ENCODE assay signal across 7 cellular contexts in the genomic region with DNA sequence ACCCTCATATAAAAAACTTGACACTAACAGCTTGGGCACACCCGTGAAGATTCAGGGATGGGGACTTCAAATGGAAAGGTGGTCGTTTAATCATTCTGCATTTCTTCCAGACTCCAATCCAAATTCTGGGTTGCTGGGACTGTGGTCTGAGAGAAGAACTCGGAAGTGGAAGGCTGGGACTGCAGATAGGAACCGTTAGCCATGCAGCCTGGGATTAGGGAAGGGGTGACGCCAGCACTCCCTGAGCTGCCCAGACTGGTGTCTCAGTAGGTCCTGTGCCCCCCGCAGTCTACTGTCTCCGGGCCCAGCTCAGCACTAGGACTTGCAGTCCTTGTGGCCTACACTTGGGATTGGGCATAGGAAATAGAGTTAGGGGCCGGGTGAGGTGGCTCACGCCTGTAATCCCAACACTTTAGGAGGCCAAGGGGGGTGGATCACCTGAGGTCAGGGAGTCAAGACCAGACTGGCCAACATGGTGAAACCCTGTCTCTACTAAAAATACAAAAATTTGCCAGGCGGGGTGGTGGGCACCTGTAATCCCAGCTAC. TPM values are rescaled to one million over a fixed set of nuclear protein-coding genes. Genes with fewer than 3 reads are reported as not detected.
A peak's percentile ranks its signal among the peaks of the same experiment; 100 is the strongest.
DNase-seq lines count a peak whose midpoint lies in the region; ATAC-seq and TF ChIP-seq lines count a peak whose summit lies in the region.

No MANE protein-coding gene starts in this region.

- peaks cover 13% of the 10 kb centered on the region for H3K36me3 ChIP-seq in iPS-15b (ENCODE audit: control insufficient read depth, insufficient read depth, low read length)

- DNase-seq in HFFc6: no peak
- no peak for DNase-seq in NCI-H748 treated with DMSO at 0.1 percent for 48 hours (lab: John Stamatoyannopoulos, UW)
- no peak for DNase-seq in NCI-H524 (lab: John Stamatoyannopoulos, UW)

- H3K27me3 Mint-ChIP-seq in HFFc6 (ENCODE audit: insufficient read depth): no peaks in the 10 kb centered on the region; the same call in none of the 2 replicates
- no peaks in the 10 kb centered on the region for H3K27me3 Mint-ChIP-seq in activated T-helper 17 cell treated with anti-CD3 and anti-CD28 coated beads, Interleukin-2, amount 50 U/mL, for 72 hours
- no peaks in the 10 kb centered on the region for H3K27me3 Mint-ChIP-seq in stimulated activated naive CD8-positive, alpha-beta T cell treated with anti-CD3 and anti-CD28 coated beads, Interleukin-15, Interleukin-2, amounts not matched to agents 100 ng/mL and 50 ng/mL, for 24 hours

- H3K27ac Mint-ChIP-seq in HFFc6: peak overlapping the region; percentile 92
- H3K27ac Mint-ChIP-seq in activated T-helper 17 cell treated with anti-CD3 and anti-CD28 coated beads, Interleukin-2, amount 50 U/mL, for 72 hours: peak overlapping the region; percentile 94
- H3K27ac Mint-ChIP-seq in stimulated activated naive CD8-positive, alpha-beta T cell treated with anti-CD3 and anti-CD28 coated beads, Interleukin-15, Interleukin-2, amounts not matched to agents 100 ng/mL and 50 ng/mL, for 24 hours: peak overlapping the region; percentile 80

- H3K36me3 Mint-ChIP-seq in HFFc6 (ENCODE audit: low read depth): peaks cover 41% of the 10 kb centered on the region
- H3K36me3 Mint-ChIP-seq in activated T-helper 17 cell treated with anti-CD3 and anti-CD28 coated beads, Interleukin-2, amount 50 U/mL, for 72 hours (ENCODE audit: low read depth): peaks cover 74% of the 10 kb centered on the region
- peaks cover 59% of the 10 kb centered on the region for H3K36me3 Mint-ChIP-seq in stimulated activated naive CD8-positive, alpha-beta T cell treated with anti-CD3 and anti-CD28 coated beads, Interleukin-15, Interleukin-2, amounts not matched to agents 100 ng/mL and 50 ng/mL, for 24 hours (ENCODE audit: low read depth)

- peak overlapping the region; percentile 98 for H3K4me3 ChIP-seq in iPS-15b (ENCODE audit: low read depth, low read length)

- H3K27me3 ChIP-seq in iPS-15b (ENCODE audit: control insufficient read depth, insufficient read depth, low read length): no peaks in the 10 kb centered on the region

- H3K9me3 Mint-ChIP-seq in HFFc6: no peaks in the 10 kb centered on the region
- no peaks in the 10 kb centered on the region for H3K9me3 Mint-ChIP-seq in activated T-helper 17 cell treated with anti-CD3 and anti-CD28 coated beads, Interleukin-2, amount 50 U/mL, for 72 hours
- H3K9me3 Mint-ChIP-seq in stimulated activated naive CD8-positive, alpha-beta T cell treated with anti-CD3 and anti-CD28 coated beads, Interleukin-15, Interleukin-2, amounts not matched to agents 100 ng/mL and 50 ng/mL, for 24 hours: no peaks in the 10 kb centered on the region

- H3K9ac ChIP-seq in iPS-15b (ENCODE audit: low read depth, low read length): no peak overlapping the region

- TF ChIP-seq CTCF in HFFc6 (IDR thresholded peaks at IDR 0.05): no peak

- H3K4me1 ChIP-seq in iPS-15b (ENCODE audit: control insufficient read depth, insufficient read depth, low read length): peaks cover 19% of the 10 kb centered on the region

- ATAC-seq in activated T-helper 17 cell treated with anti-CD3 and anti-CD28 coated beads, Interleukin-2, amount 50 U/mL, for 72 hours (replicated peaks): no peak
- ATAC-seq in activated CD4-positive, CD25-positive, alpha-beta regulatory T cell treated with anti-CD3 and anti-CD28 coated beads, Interleukin-2, amount 50 U/mL, for 24 hours: no peak

- H3K4me3 Mint-ChIP-seq in HFFc6: peak overlapping the region; percentile 98
- H3K4me3 Mint-ChIP-seq in activated T-helper 17 cell treated with anti-CD3 and anti-CD28 coated beads, Interleukin-2, amount 50 U/mL, for 72 hours: peak overlapping the region; percentile 98
- H3K4me3 Mint-ChIP-seq in stimulated activated naive CD8-positive, alpha-beta T cell treated with anti-CD3 and anti-CD28 coated beads, Interleukin-15, Interleukin-2, amounts not matched to agents 100 ng/mL and 50 ng/mL, for 24 hours: peak overlapping the region; percentile 100

- peaks cover 68% of the 10 kb centered on the region for H3K4me1 Mint-ChIP-seq in HFFc6 (ENCODE audit: low read depth)
- peaks cover 40% of the 10 kb centered on the region for H3K4me1 Mint-ChIP-seq in activated T-helper 17 cell treated with anti-CD3 and anti-CD28 coated beads, Interleukin-2, amount 50 U/mL, for 72 hours
- peaks cover 72% of the 10 kb centered on the region for H3K4me1 Mint-ChIP-seq in stimulated activated naive CD8-positive, alpha-beta T cell treated with anti-CD3 and anti-CD28 coated beads, Interleukin-15, Interleukin-2, amounts not matched to agents 100 ng/mL and 50 ng/mL, for 24 hours (ENCODE audit: low read depth)

- H3K9me3 ChIP-seq in iPS-15b (ENCODE audit: control insufficient read depth, insufficient read depth, low read length): no peaks in the 10 kb centered on the region

RNA-seq across cellular contexts. Expression of a gene that starts 0.5 kb away (rescaled TPM):
- total RNA-seq in HFFc6 (2021; fragmentation: NEBNext Ultra II Directional; extraction: Animal tissue kit (Norgen Biotek cat#: 25700)): 100 to 1,000 TPM; 638 to 833 (median 745) TPM
- total RNA-seq in activated T-helper 17 cell treated with anti-CD3 and anti-CD28 coated beads, Interleukin-2, amount 50 U/mL, for 72 hours: 100 to 1,000 TPM; 406 to 482 TPM

RNA-seq across cellular contexts. Expression of a gene that starts 3.0 kb away (rescaled TPM):
- 10 to 100 TPM in 4 of 6 experiments, 1 to 10 TPM in 2; 7.4 to 14.8 (median 12.6) TPM for total RNA-seq in HFFc6 (2021; fragmentation: NEBNext Ultra II Directional; extraction: Animal tissue kit (Norgen Biotek cat#: 25700))
- 10 to 100 TPM; 78.9 to 82.6 TPM for total RNA-seq in activated T-helper 17 cell treated with anti-CD3 and anti-CD28 coated beads, Interleukin-2, amount 50 U/mL, for 72 hours

RNA-seq across cellular contexts. Expression of a gene that starts 7.7 kb away (rescaled TPM):
- 10 to 100 TPM; 44.0 to 47.8 (median 46.0) TPM for total RNA-seq in HFFc6 (2021; fragmentation: NEBNext Ultra II Directional; extraction: Animal tissue kit (Norgen Biotek cat#: 25700))
- total RNA-seq in activated T-helper 17 cell treated with anti-CD3 and anti-CD28 coated beads, Interleukin-2, amount 50 U/mL, for 72 hours: 10 to 100 TPM in 1 of 2 donors, 1 to 10 TPM in 1; 9.4 to 23.8 TPM

RNA-seq across cellular contexts. Expression of a gene that starts 13.7 kb away (rescaled TPM):
- total RNA-seq in HFFc6 (2021; fragmentation: NEBNext Ultra II Directional; extraction: Animal tissue kit (Norgen Biotek cat#: 25700)): not detected
- not detected for total RNA-seq in activated T-helper 17 cell treated with anti-CD3 and anti-CD28 coated beads, Interleukin-2, amount 50 U/mL, for 72 hours

RNA-seq across cellular contexts. Expression of a gene that starts 15.3 kb away (rescaled TPM):
- not detected for total RNA-seq in HFFc6 (2021; fragmentation: NEBNext Ultra II Directional; extraction: Animal tissue kit (Norgen Biotek cat#: 25700))
- total RNA-seq in activated T-helper 17 cell treated with anti-CD3 and anti-CD28 coated beads, Interleukin-2, amount 50 U/mL, for 72 hours: under 1 TPM in 1 of 2 donors, not detected in 1; 0.64 TPM

Comparison
In these comparisons a context has a peak if more than half of its experiments do, and no peak if none do; other contexts are left out.
1. RNA of a gene that starts 3.0 kb away (total RNA-seq): 78.9 to 82.6 TPM in activated T-helper 17 cell treated with anti-CD3 and anti-CD28 coated beads, Interleukin-2, amount 50 U/mL, for 72 hours; 7.4 to 14.8 TPM in HFFc6; every median in the first group is over 4 times any median in the second.
2. Peak in every context shown above with its lines, with median percentiles within 50 percentile points of each other: H3K27ac Mint-ChIP-seq and H3K4me3 Mint-ChIP-seq.